13 cellular contexts compared by ENCODE assay signal in the genomic region with DNA sequence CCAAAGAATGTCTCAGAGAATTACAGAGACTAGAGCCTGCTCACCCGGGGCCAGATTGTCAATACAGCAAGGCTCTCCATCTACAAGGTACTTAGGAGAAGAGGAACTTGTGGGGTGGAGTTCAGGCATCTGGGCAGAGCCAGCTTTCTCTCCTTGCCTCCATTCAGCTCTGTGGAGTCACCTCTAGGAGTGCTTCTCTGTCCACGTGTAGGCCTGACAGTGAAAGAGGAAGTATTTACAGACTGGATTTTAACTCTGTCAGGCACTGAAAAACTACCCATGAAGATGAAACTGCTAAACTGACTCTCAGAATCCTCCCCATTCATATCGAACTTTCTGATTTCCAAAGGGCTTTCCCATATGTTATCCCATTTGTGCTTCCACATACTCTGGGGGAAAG.
DNase-seq lines count a peak whose midpoint lies in the region; ATAC-seq and FAIRE-seq lines count a peak whose summit lies in the region.
"Had no signal": no experiment of that assay in that cellular context is flagged by ENCODE, and none has a peak within 500 bp of the region (broad histone marks: within the 10 kb centered on the region; RNA-seq: fewer than 3 reads in every experiment).

No MANE protein-coding gene starts in this region.

- peaks cover 3% of the 10 kb centered on the region for H3K9me3 Mint-ChIP-seq in stimulated activated memory B cell treated with anti-CD40 and anti-IgM and Interleukin-4, amounts not matched to agents 10 μg/mL and 1 μg/mL and 100 μg/mL, for 72 hours
- no peaks in the 10 kb centered on the region for H3K9me3 Mint-ChIP-seq in activated CD8-positive, alpha-beta T cell treated with anti-CD3 and anti-CD28 coated beads, Interleukin-2, amount 10 ng/mL, durations not matched to agents 7 days and 5 days (ENCODE audit: insufficient read depth)
- H3K9me3 Mint-ChIP-seq: activated CD4-positive, alpha-beta T cell treated with anti-CD3 and anti-CD28 coated beads, Interleukin-2, amount 10 ng/mL, durations not matched to agents 24 days and 14 days had no signal

- FAIRE-seq in GM19239 (lab: Jason Lieb, UNC) = peak; percentile 54

- CTCF ChIA-PET in activated CD8-positive, alpha-beta T cell treated with anti-CD3 and anti-CD28 coated beads, Interleukin-2, amount 10 ng/mL, durations not matched to agents 7 days and 5 days (lab: Charles Lee) = no interaction called here

- H3K36me3 Mint-ChIP-seq in stimulated activated memory B cell treated with anti-CD40 and anti-IgM and Interleukin-4, amounts not matched to agents 10 μg/mL and 1 μg/mL and 100 μg/mL, for 72 hours = peaks cover 54% of the 10 kb centered on the region
- no peaks in the 10 kb centered on the region for H3K36me3 Mint-ChIP-seq in activated CD8-positive, alpha-beta T cell treated with anti-CD3 and anti-CD28 coated beads, Interleukin-2, amount 10 ng/mL, durations not matched to agents 7 days and 5 days (ENCODE audit: low read depth)
- H3K36me3 Mint-ChIP-seq: CD4-positive, alpha-beta memory T cell had no signal

- peak; percentile 59 for ATAC-seq in HG03045 (IDR thresholded peaks at IDR 0.05; ENCODE audit: unreplicated experiment)
- peak; percentile 68 for ATAC-seq in stimulated activated memory B cell treated with anti-CD40 and anti-IgM and Interleukin-4, amounts not matched to agents 10 μg/mL and 1 μg/mL and 100 μg/mL, for 72 hours
- no peak for ATAC-seq in activated CD8-positive, alpha-beta T cell treated with anti-CD3 and anti-CD28 coated beads, Interleukin-2, amount 10 ng/mL, durations not matched to agents 7 days and 5 days

- H3K27me3 Mint-ChIP-seq in stimulated activated memory B cell treated with anti-CD40 and anti-IgM and Interleukin-4, amounts not matched to agents 10 μg/mL and 1 μg/mL and 100 μg/mL, for 72 hours = no peaks in the 10 kb centered on the region
- H3K27me3 Mint-ChIP-seq in activated CD8-positive, alpha-beta T cell treated with anti-CD3 and anti-CD28 coated beads, Interleukin-2, amount 10 ng/mL, durations not matched to agents 7 days and 5 days (ENCODE audit: low read depth) = no peaks in the 10 kb centered on the region
- H3K27me3 Mint-ChIP-seq: activated CD4-positive, alpha-beta T cell treated with anti-CD3 and anti-CD28 coated beads, Interleukin-2, amount 10 ng/mL, durations not matched to agents 24 days and 14 days; CD4-positive, alpha-beta memory T cell had no signal

- no peak for DNase-seq in GM19239 (ENCODE audit: insufficient read length, low spot score)
- DNase-seq in NOMO-1 treated with dmso at 0.1 percent for 144 hours (lab: John Stamatoyannopoulos, UW; ENCODE audit: unreplicated experiment) = peak; percentile 66
- DNase-seq in activated gamma-delta T cell treated with Interleukin-2 at 50 U/mL for 16 hours = no peak
- DNase-seq in NCI-H1417 (lab: John Stamatoyannopoulos, UW) = no peak
- no peak for DNase-seq in activated CD8-positive, alpha-beta T cell treated with anti-CD3 and anti-CD28 coated beads, Interleukin-2, amount 10 ng/mL, durations not matched to agents 7 days and 5 days
- DNase-seq: activated CD4-positive, alpha-beta T cell treated with anti-CD3 and anti-CD28 coated beads, Interleukin-2, amount 10 ng/mL, durations not matched to agents 24 days and 14 days; activated effector memory CD4-positive, alpha-beta T cell treated with anti-CD3 and anti-CD28 coated beads, Interleukin-2, amount 50 U/mL, for 16 hours; CD4-positive, alpha-beta memory T cell; hypothalamus; NCI-H2227 treated with DMSO at 0.1 percent for 48 hours; ovary had no signal

- H3K4me3 Mint-ChIP-seq in stimulated activated memory B cell treated with anti-CD40 and anti-IgM and Interleukin-4, amounts not matched to agents 10 μg/mL and 1 μg/mL and 100 μg/mL, for 72 hours = no peak overlapping the region
- H3K4me3 Mint-ChIP-seq in activated CD8-positive, alpha-beta T cell treated with anti-CD3 and anti-CD28 coated beads, Interleukin-2, amount 10 ng/mL, durations not matched to agents 7 days and 5 days = no peak overlapping the region
- H3K4me3 Mint-ChIP-seq: activated CD4-positive, alpha-beta T cell treated with anti-CD3 and anti-CD28 coated beads, Interleukin-2, amount 10 ng/mL, durations not matched to agents 24 days and 14 days; CD4-positive, alpha-beta memory T cell had no signal

- H3K27ac Mint-ChIP-seq in stimulated activated memory B cell treated with anti-CD40 and anti-IgM and Interleukin-4, amounts not matched to agents 10 μg/mL and 1 μg/mL and 100 μg/mL, for 72 hours = peak overlapping the region; percentile 76
- no peak overlapping the region for H3K27ac Mint-ChIP-seq in activated CD8-positive, alpha-beta T cell treated with anti-CD3 and anti-CD28 coated beads, Interleukin-2, amount 10 ng/mL, durations not matched to agents 7 days and 5 days
- H3K27ac Mint-ChIP-seq: activated CD4-positive, alpha-beta T cell treated with anti-CD3 and anti-CD28 coated beads, Interleukin-2, amount 10 ng/mL, durations not matched to agents 24 days and 14 days; CD4-positive, alpha-beta memory T cell had no signal

- POLR2A ChIA-PET in activated CD8-positive, alpha-beta T cell treated with anti-CD3 and anti-CD28 coated beads, Interleukin-2, amount 10 ng/mL, durations not matched to agents 7 days and 5 days (lab: Charles Lee) = no interaction called here

- peaks cover 16% of the 10 kb centered on the region for H3K4me1 Mint-ChIP-seq in stimulated activated memory B cell treated with anti-CD40 and anti-IgM and Interleukin-4, amounts not matched to agents 10 μg/mL and 1 μg/mL and 100 μg/mL, for 72 hours
- no peaks in the 10 kb centered on the region for H3K4me1 Mint-ChIP-seq in activated CD8-positive, alpha-beta T cell treated with anti-CD3 and anti-CD28 coated beads, Interleukin-2, amount 10 ng/mL, durations not matched to agents 7 days and 5 days (ENCODE audit: low read depth)
- H3K4me1 Mint-ChIP-seq: activated CD4-positive, alpha-beta T cell treated with anti-CD3 and anti-CD28 coated beads, Interleukin-2, amount 10 ng/mL, durations not matched to agents 24 days and 14 days; CD4-positive, alpha-beta memory T cell had no signal
